In the genomic region with DNA sequence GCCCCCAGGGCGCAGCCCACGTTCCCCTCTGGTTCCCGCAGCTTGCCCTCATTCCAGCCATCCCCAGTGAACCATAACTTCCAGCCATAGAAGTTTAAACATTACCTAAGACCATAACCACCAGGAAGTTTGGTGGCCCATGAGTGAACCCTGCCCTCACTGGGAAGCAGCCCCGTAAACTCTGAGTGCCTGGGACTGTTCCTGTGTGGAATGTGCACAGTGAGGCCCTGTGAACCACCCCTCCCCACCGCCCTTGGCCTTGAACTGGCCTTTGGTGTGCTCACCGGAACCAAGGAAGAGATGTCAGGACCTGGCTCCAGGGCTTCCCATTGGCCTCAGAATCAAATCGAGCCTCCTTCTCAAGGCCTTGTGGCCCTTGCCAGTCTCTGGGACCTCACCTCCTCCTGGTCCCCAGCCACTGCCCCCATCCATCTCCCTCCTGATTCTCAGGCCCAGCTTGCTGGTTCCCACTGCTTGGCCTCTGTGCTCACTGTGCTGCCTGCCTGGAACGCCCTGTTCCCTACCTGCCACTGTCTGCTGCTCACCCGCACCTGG, we compare ENCODE assay signal across 10 cellular contexts. TPM values are rescaled to one million over a fixed set of nuclear protein-coding genes. Genes with fewer than 3 reads are reported as not detected.
DNase-seq lines count a peak whose midpoint lies in the region; ATAC-seq and TF ChIP-seq lines count a peak whose summit lies in the region.
"Had no signal": no experiment of that assay in that cellular context is flagged by ENCODE, and none has a peak within 500 bp of the region (broad histone marks: within the 10 kb centered on the region; RNA-seq: fewer than 3 reads in every experiment).

No MANE protein-coding gene starts in this region.

- BruUV-seq in Calu3 (replicated peaks; lab: Mats Ljungman, UMichigan): no TSS peak

- peak overlapping the region; percentile 49 for H3K4me3 Mint-ChIP-seq in Calu3 (ENCODE audit: low read depth, unreplicated experiment)
- H3K4me3 Mint-ChIP-seq in central memory CD8-positive, alpha-beta T cell: no peak overlapping the region

- H3K27me3 Mint-ChIP-seq in Calu3 (ENCODE audit: unreplicated experiment): no peaks in the 10 kb centered on the region
- no peaks in the 10 kb centered on the region for H3K27me3 Mint-ChIP-seq in central memory CD8-positive, alpha-beta T cell

- peaks cover 50% of the 10 kb centered on the region for H3K4me1 Mint-ChIP-seq in Calu3 (ENCODE audit: low read depth, unreplicated experiment)
- H3K4me1 Mint-ChIP-seq in central memory CD8-positive, alpha-beta T cell: peaks cover 75% of the 10 kb centered on the region

- H3K9me3 Mint-ChIP-seq in Calu3 (ENCODE audit: low read depth, unreplicated experiment): no peaks in the 10 kb centered on the region
- H3K9me3 Mint-ChIP-seq in central memory CD8-positive, alpha-beta T cell: no peaks in the 10 kb centered on the region

- H3K36me3 Mint-ChIP-seq in Calu3 (ENCODE audit: insufficient read depth, unreplicated experiment): peaks cover 35% of the 10 kb centered on the region
- H3K36me3 Mint-ChIP-seq in central memory CD8-positive, alpha-beta T cell (ENCODE audit: insufficient read depth): peaks cover 21% of the 10 kb centered on the region

- intact Hi-C loops in Calu3 (cut with micrococcal nuclease; ENCODE audit: unreplicated experiment): loop anchor here (5.0 kb wide), 1 partner anchor 47 kb away; a partner anchor contains a TSS

- TF ChIP-seq CTCF in Calu3 (IDR thresholded peaks at IDR 0.05; ENCODE audit: unreplicated experiment) (no peak), coronary artery (IDR thresholded peaks at IDR 0.05) (no peak)

- no peak for ATAC-seq in central memory CD8-positive, alpha-beta T cell (replicated peaks; ENCODE audit: extremely low read depth, poor library complexity, severe bottlenecking)

- no peak overlapping the region for H3K4me3 ChIP-seq in coronary artery

- CTCF ChIA-PET in Calu3 (lab: Charles Lee): no interaction called here

- DNase-seq in AG20443 (ENCODE audit: low spot score): peak; percentile 5
- peak; percentile 60 for DNase-seq in Calu3
- no peak for DNase-seq in central memory CD8-positive, alpha-beta T cell (ENCODE audit: low spot score in 2 of 2)
- DNase-seq in mucosa of gallbladder (ENCODE audit: low spot score): peak; percentile 60
- DNase-seq in NCI-H1436 treated with DMSO at 0.1 percent for 48 hours (lab: John Stamatoyannopoulos, UW): no peak
- DNase-seq in coronary artery (ENCODE audit: low spot score): no peak
- no peak for DNase-seq in stimulated activated CD8-positive, alpha-beta memory T cell treated with anti-CD3 and anti-CD28 coated beads, Interleukin-4, amount 100 ng/mL, for 48 hours
- DNase-seq in NOMO-1 (lab: John Stamatoyannopoulos, UW; ENCODE audit: unreplicated experiment in 2 of 2): no peak
- DNase-seq: DMS 273 treated with DMSO at 0.1 percent for 48 hours, NCI-H1930 had no signal

- peak overlapping the region; percentile 81 for H3K27ac Mint-ChIP-seq in Calu3 (ENCODE audit: unreplicated experiment)
- H3K27ac Mint-ChIP-seq in central memory CD8-positive, alpha-beta T cell (ENCODE audit: low read depth): peak overlapping the region; percentile 93

- no peak overlapping the region for H3K27ac ChIP-seq in coronary artery

RNA-seq across cellular contexts. Expression of a gene that starts 46.5 kb away (rescaled TPM):
- total RNA-seq in Calu3 (2022): 126 and 138 TPM in 2 replicates
- 227 TPM for total RNA-seq in mucosa of gallbladder

Comparison
In these comparisons a context has a peak if more than half of its experiments do, and no peak if none do; other contexts are left out.
1. DNase-seq: peak in AG20443 (single experiment), Calu3 (single experiment) and mucosa of gallbladder (single experiment); none in central memory CD8-positive, alpha-beta T cell (0 of 2), NCI-H1436 treated with DMSO at 0.1 percent for 48 hours (single experiment), coronary artery (single experiment), stimulated activated CD8-positive, alpha-beta memory T cell treated with anti-CD3 and anti-CD28 coated beads, Interleukin-4, amount 100 ng/mL, for 48 hours (single experiment) and NOMO-1 (0 of 2).